Comparison of ENCODE assay signal across 2 cellular contexts in the genomic region with DNA sequence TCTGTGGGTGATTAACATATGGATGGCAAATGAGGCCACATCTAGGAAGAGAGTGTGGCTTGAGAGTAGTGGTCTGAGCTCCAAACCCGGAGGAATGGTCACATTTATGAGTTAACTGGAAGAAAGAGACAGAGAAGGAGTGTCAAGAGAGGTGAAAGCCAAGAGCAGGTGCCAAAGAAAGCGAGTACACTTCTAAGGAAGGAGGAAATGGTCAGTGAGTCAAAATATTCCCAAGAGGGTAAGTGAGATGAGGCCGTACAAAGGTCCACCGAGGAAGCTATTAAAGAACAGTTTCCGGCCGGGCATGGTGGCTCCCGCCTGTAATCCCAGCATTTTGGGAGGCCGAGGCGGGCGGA.
TF ChIP-seq lines count a peak whose summit lies in the region.

No MANE protein-coding gene starts in this region.

TF ChIP-seq in IMR-90, 13 proteins besides CTCF, POLR2A, EP300 and RAD21:
- no peak for TF ChIP-seq MXI1 (IDR thresholded peaks at IDR 0.05; ENCODE audit: borderline replicate concordance, low read depth, low read length)
- TF ChIP-seq, protein P1, sequence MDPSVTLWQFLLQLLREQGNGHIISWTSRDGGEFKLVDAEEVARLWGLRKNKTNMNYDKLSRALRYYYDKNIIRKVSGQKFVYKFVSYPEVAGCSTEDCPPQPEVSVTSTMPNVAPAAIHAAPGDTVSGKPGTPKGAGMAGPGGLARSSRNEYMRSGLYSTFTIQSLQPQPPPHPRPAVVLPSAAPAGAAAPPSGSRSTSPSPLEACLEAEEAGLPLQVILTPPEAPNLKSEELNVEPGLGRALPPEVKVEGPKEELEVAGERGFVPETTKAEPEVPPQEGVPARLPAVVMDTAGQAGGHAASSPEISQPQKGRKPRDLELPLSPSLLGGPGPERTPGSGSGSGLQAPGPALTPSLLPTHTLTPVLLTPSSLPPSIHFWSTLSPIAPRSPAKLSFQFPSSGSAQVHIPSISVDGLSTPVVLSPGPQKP (IDR thresholded peaks at IDR 0.05; ENCODE audit: borderline replicate concordance, low read depth, low read length) = no peak
- TF ChIP-seq FOS (IDR thresholded peaks at IDR 0.05; ENCODE audit: low read depth, low read length) = no peak
- no peak for TF ChIP-seq BHLHE40 (IDR thresholded peaks at IDR 0.05; ENCODE audit: low read depth, low read length)
- no peak for TF ChIP-seq MAZ (IDR thresholded peaks at IDR 0.05; ENCODE audit: borderline replicate concordance, low read depth, low read length)
- TF ChIP-seq, protein P2, sequence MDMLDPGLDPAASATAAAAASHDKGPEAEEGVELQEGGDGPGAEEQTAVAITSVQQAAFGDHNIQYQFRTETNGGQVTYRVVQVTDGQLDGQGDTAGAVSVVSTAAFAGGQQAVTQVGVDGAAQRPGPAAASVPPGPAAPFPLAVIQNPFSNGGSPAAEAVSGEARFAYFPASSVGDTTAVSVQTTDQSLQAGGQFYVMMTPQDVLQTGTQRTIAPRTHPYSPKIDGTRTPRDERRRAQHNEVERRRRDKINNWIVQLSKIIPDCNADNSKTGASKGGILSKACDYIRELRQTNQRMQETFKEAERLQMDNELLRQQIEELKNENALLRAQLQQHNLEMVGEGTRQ (IDR thresholded peaks at IDR 0.05; ENCODE audit: low read depth, low read length) = no peak
- TF ChIP-seq RFX5 (IDR thresholded peaks at IDR 0.05; ENCODE audit: low read depth, low read length) = no peak
- TF ChIP-seq RCOR1 (IDR thresholded peaks at IDR 0.05; ENCODE audit: insufficient replicate concordance, low read length) = no peak
- TF ChIP-seq CEBPB (IDR thresholded peaks at IDR 0.05; ENCODE audit: low read depth, low read length) = no peak

TF ChIP-seq in K562, 482 proteins besides CTCF, POLR2A, EP300 and RAD21:
- TF ChIP-seq, protein P3, sequence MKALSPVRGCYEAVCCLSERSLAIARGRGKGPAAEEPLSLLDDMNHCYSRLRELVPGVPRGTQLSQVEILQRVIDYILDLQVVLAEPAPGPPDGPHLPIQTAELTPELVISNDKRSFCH (CRISPR knock-in tag; IDR thresholded peaks at IDR 0.05) = no peak
- TF ChIP-seq, protein P3 (tag; IDR thresholded peaks at IDR 0.05) = peak; percentile 27; the same call in 1 of the 2 replicates
- TF ChIP-seq CC2D1A (IDR thresholded peaks at IDR 0.05) = no peak
- no peak for TF ChIP-seq NR2C2 (CRISPR knock-in tag; IDR thresholded peaks at IDR 0.05)
- TF ChIP-seq NR2C2 (tag; IDR thresholded peaks at IDR 0.05) = 0 out of 2 replicates have a peak, but pooled peaks have one; percentile 11
- no peak for TF ChIP-seq KLF16 (IDR thresholded peaks at IDR 0.05)
- no peak for TF ChIP-seq MEF2A (IDR thresholded peaks at IDR 0.05; ENCODE audit: control insufficient read depth, low read depth, low read length)
- TF ChIP-seq, protein P4, sequence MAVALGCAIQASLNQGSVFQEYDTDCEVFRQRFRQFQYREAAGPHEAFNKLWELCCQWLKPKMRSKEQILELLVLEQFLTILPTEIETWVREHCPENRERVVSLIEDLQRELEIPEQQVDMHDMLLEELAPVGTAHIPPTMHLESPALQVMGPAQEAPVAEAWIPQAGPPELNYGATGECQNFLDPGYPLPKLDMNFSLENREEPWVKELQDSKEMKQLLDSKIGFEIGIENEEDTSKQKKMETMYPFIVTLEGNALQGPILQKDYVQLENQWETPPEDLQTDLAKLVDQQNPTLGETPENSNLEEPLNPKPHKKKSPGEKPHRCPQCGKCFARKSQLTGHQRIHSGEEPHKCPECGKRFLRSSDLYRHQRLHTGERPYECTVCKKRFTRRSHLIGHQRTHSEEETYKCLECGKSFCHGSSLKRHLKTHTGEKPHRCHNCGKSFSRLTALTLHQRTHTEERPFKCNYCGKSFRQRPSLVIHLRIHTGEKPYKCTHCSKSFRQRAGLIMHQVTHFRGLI (CRISPR knock-in tag; IDR thresholded peaks at IDR 0.05) = no peak
- no peak for TF ChIP-seq POLR2AphosphoS5 (IDR thresholded peaks at IDR 0.05; ENCODE audit: control insufficient read depth, insufficient read depth, low read depth, low read length)
- TF ChIP-seq, protein P5, sequence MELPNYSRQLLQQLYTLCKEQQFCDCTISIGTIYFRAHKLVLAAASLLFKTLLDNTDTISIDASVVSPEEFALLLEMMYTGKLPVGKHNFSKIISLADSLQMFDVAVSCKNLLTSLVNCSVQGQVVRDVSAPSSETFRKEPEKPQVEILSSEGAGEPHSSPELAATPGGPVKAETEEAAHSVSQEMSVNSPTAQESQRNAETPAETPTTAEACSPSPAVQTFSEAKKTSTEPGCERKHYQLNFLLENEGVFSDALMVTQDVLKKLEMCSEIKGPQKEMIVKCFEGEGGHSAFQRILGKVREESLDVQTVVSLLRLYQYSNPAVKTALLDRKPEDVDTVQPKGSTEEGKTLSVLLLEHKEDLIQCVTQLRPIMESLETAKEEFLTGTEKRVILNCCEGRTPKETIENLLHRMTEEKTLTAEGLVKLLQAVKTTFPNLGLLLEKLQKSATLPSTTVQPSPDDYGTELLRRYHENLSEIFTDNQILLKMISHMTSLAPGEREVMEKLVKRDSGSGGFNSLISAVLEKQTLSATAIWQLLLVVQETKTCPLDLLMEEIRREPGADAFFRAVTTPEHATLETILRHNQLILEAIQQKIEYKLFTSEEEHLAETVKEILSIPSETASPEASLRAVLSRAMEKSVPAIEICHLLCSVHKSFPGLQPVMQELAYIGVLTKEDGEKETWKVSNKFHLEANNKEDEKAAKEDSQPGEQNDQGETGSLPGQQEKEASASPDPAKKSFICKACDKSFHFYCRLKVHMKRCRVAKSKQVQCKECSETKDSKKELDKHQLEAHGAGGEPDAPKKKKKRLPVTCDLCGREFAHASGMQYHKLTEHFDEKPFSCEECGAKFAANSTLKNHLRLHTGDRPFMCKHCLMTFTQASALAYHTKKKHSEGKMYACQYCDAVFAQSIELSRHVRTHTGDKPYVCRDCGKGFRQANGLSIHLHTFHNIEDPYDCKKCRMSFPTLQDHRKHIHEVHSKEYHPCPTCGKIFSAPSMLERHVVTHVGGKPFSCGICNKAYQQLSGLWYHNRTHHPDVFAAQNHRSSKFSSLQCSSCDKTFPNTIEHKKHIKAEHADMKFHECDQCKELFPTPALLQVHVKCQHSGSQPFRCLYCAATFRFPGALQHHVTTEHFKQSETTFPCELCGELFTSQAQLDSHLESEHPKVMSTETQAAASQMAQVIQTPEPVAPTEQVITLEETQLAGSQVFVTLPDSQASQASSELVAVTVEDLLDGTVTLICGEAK (IDR thresholded peaks at IDR 0.05) = peak; percentile 41; the same call in 1 of the 2 replicates
- TF ChIP-seq, protein P5 (CRISPR knock-in tag; IDR thresholded peaks at IDR 0.05) = no peak
- TF ChIP-seq SMARCE1 (IDR thresholded peaks at IDR 0.05) = 0 out of 2 replicates have a peak, but pooled peaks have one; percentile 46
- TF ChIP-seq, protein P6, sequence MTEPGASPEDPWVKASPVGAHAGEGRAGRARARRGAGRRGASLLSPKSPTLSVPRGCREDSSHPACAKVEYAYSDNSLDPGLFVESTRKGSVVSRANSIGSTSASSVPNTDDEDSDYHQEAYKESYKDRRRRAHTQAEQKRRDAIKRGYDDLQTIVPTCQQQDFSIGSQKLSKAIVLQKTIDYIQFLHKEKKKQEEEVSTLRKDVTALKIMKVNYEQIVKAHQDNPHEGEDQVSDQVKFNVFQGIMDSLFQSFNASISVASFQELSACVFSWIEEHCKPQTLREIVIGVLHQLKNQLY (CRISPR knock-in tag; conservative IDR thresholded peaks at IDR 0.05) = no peak
- TF ChIP-seq ZNF124 (CRISPR knock-in tag; IDR thresholded peaks at IDR 0.05) = no peak
- TF ChIP-seq SMARCA4 (IDR thresholded peaks at IDR 0.05) = peak; percentile 6; the same call in 1 of the 2 replicates
- TF ChIP-seq MYC (IDR thresholded peaks at IDR 0.05; ENCODE audit: low read depth, low read length) = 0 out of 2 replicates have a peak, but pooled peaks have one; percentile 4
- TF ChIP-seq MYC (CRISPR knock-in tag; IDR thresholded peaks at IDR 0.05; ENCODE audit: borderline replicate concordance, low read depth) = no peak
